ENCODE assay signal across 8 cellular contexts in genomic region chr5:141326088-141326854, GRCh38. TPM values are rescaled to one million over a fixed set of nuclear protein-coding genes. Genes with fewer than 3 reads are reported as not detected.
DNase-seq lines count a peak whose midpoint lies in the region; ATAC-seq and TF ChIP-seq lines count a peak whose summit lies in the region.

No MANE protein-coding gene starts in this region.

- no peaks in the 10 kb centered on the region for H3K9me2 ChIP-seq in OCI-LY7 (ENCODE audit: insufficient read depth, low read length)

- H3K36me3 ChIP-seq in OCI-LY7 (ENCODE audit: insufficient read depth, low read length) (no peaks in the 10 kb centered on the region), testis (ENCODE audit: low read depth, missing control alignments) (no peaks in the 10 kb centered on the region)

- BruUV-seq in OCI-LY7 (replicated peaks; lab: Mats Ljungman, UMichigan): TSS peak; percentile 38

- no peaks in the 10 kb centered on the region for H3K27me3 Mint-ChIP-seq in osteocyte (ENCODE audit: unreplicated experiment)

- peaks cover 5% of the 10 kb centered on the region; the same call in 1 of the 2 replicates for H3K79me2 ChIP-seq in OCI-LY7 (ENCODE audit: insufficient read depth, low read depth, low read length)

- peaks cover 7% of the 10 kb centered on the region; the same call in 1 of the 2 replicates for H3K9me3 ChIP-seq in OCI-LY7 (ENCODE audit: low read length)
- H3K9me3 ChIP-seq in testis: no peaks in the 10 kb centered on the region

- no peak overlapping the region for H3K4me3 Mint-ChIP-seq in osteocyte (ENCODE audit: unreplicated experiment)

- H3K9me3 Mint-ChIP-seq in osteocyte (ENCODE audit: unreplicated experiment): peaks cover 29% of the 10 kb centered on the region

- peak; percentile 70 for DNase-seq in OCI-LY7 (ENCODE audit: low spot score)
- DNase-seq in activated T-helper 9 cell treated with anti-CD3 and anti-CD28 coated beads, Interleukin-2, amount 50 U/mL, for 16 hours (ENCODE audit: low read depth): peak; percentile 51
- DNase-seq in fibroblast of villous mesenchyme (ENCODE audit: low read depth): peak; percentile 72
- DNase-seq in osteocyte (ENCODE audit: extremely low spot score, unreplicated experiment): no peak
- DNase-seq in testis: peak; percentile 88
- no peak for DNase-seq in NK-92 treated with Interleukin-12 subunit alpha and Interleukin-12 subunit beta, amount 100 ng/mL, for 24 hours (lab: John Stamatoyannopoulos, UW)

- intact Hi-C loops in OCI-LY7 (cut with micrococcal nuclease; ENCODE audit: unreplicated experiment): loop anchor here (10.0 kb wide), 1 partner anchor 779 kb away; the partner anchor contains the start of gene NDFIP1
- intact Hi-C loops in testis (cut with DNase I; ENCODE audit: low total_unique reads): no loop called here

- H3K4me3 ChIP-seq in OCI-LY7 (ENCODE audit: low read depth, low read length, poor library complexity, severe bottlenecking) (peak overlapping the region; percentile 59), fibroblast of villous mesenchyme (ENCODE audit: low read depth, low read length) (peak overlapping the region; percentile 63), testis (peak overlapping the region; percentile 38 to 52)

- H3K4me1 ChIP-seq in OCI-LY7 (ENCODE audit: insufficient read depth, low read length, poor library complexity, severe bottlenecking) (peaks cover 18% of the 10 kb centered on the region), testis (no peaks in the 10 kb centered on the region)

- no peak overlapping the region for H3K27ac Mint-ChIP-seq in osteocyte (ENCODE audit: unreplicated experiment)

- H3K27me3 ChIP-seq in testis: no peaks in the 10 kb centered on the region

- H3K4me1 Mint-ChIP-seq in osteocyte (ENCODE audit: unreplicated experiment): no peaks in the 10 kb centered on the region

- TF ChIP-seq POLR2A in testis (IDR thresholded peaks at IDR 0.05): no peak

- ATAC-seq in GM18498 (IDR thresholded peaks at IDR 0.05; ENCODE audit: unreplicated experiment) (peak; percentile 84), HG03025 (IDR thresholded peaks at IDR 0.05; ENCODE audit: low FRiP score, unreplicated experiment) (peak; percentile 88)

- POLR2A ChIA-PET in OCI-LY7 (lab: Charles Lee): interaction anchor here (0.6 to 1.5 kb wide), 6 partner anchors 11 to 1437 kb away, joined by 3 to 5 read pairs (median 4); no protein-coding TSS in a partner anchor

- CTCF ChIA-PET in OCI-LY7 (lab: Charles Lee; ENCODE audit: unreplicated experiment): no interaction called here

- H4K20me1 ChIP-seq in OCI-LY7 (ENCODE audit: insufficient read depth, low read length): no peaks in the 10 kb centered on the region

- 9 to 13% methylated on average over 27 of the region's 27 CpGs for WGBS in testis, 2 donors

- TF ChIP-seq CTCF in OCI-LY7 (conservative IDR thresholded peaks at IDR 0.05; ENCODE audit: low read length): peak; percentile 79
- TF ChIP-seq CTCF in fibroblast of villous mesenchyme (IDR thresholded peaks at IDR 0.05; ENCODE audit: insufficient read depth, low read depth, low read length): peak; percentile 69
- peak; percentile 13 for TF ChIP-seq CTCF in osteocyte (IDR thresholded peaks at IDR 0.05)
- TF ChIP-seq CTCF in testis (IDR thresholded peaks at IDR 0.05): peak; percentile 39 to 45 (median 40)

- H3K36me3 Mint-ChIP-seq in osteocyte (ENCODE audit: unreplicated experiment): peaks cover 6% of the 10 kb centered on the region

- H2AFZ ChIP-seq in OCI-LY7 (ENCODE audit: low read length): peak overlapping the region; percentile 64; the same call in 1 of the 2 replicates

- peak overlapping the region; percentile 66 for H3K4me2 ChIP-seq in OCI-LY7 (ENCODE audit: low read length)

- H3K27ac ChIP-seq in OCI-LY7 (ENCODE audit: low read depth, low read length, poor library complexity, severe bottlenecking) (no peak overlapping the region), testis (peak overlapping the region; percentile 72 to 73)

RNA-seq across cellular contexts. Expression of gene PCDHGA1, which starts 4.0 kb away (rescaled TPM):
- 1.3 and 1.8 TPM in 2 replicates for total RNA-seq in OCI-LY7 (2014; rRNA removed; shearing (Covaris generic))
- total RNA-seq in OCI-LY7 (2022): 1.7 and 1.9 TPM in 2 replicates
- 0.64 and 0.86 TPM in 2 replicates for total RNA-seq in fibroblast of villous mesenchyme
- 0.13 TPM in 1 of 2 replicates, not detected in the other for total RNA-seq in osteocyte
- 10 to 100 TPM in 1 of 2 donors, 1 to 10 TPM in 1; 8.7 to 13.1 TPM for total RNA-seq in testis
- 1.6 TPM for polyA plus RNA-seq in testis (ENCODE audit: insufficient read depth, low read depth, low replicate concordance)

RNA-seq across cellular contexts. Expression of gene TAF7, which starts 5.7 kb away (rescaled TPM):
- 115 and 126 TPM in 2 replicates for total RNA-seq in OCI-LY7 (2014; rRNA removed; shearing (Covaris generic))
- total RNA-seq in OCI-LY7 (2022) (103 and 113 TPM in 2 replicates), fibroblast of villous mesenchyme (49.3 and 73.0 TPM in 2 replicates), osteocyte (78.7 and 83.8 TPM in 2 replicates), testis (100 to 1,000 TPM; 112 to 131 TPM)
- polyA plus RNA-seq in testis (ENCODE audit: insufficient read depth, low read depth, low replicate concordance): 137 TPM

RNA-seq across cellular contexts. Expression of gene PCDHGA2, which starts 12.3 kb away (rescaled TPM):
- total RNA-seq in OCI-LY7 (2014; rRNA removed; shearing (Covaris generic)): 0.19 and 0.51 TPM in 2 replicates
- total RNA-seq in OCI-LY7 (2022): 0.74 and 1.1 TPM in 2 replicates
- total RNA-seq in fibroblast of villous mesenchyme: 2.6 and 3.0 TPM in 2 replicates
- total RNA-seq in osteocyte: 0.21 TPM in 1 of 2 replicates, not detected in the other
- 10 to 100 TPM; 19.4 to 31.0 TPM for total RNA-seq in testis
- 5.6 TPM for polyA plus RNA-seq in testis (ENCODE audit: insufficient read depth, low read depth, low replicate concordance)

RNA-seq across cellular contexts. Expression of gene PCDHGA3, which starts 17.4 kb away (rescaled TPM):
- total RNA-seq in OCI-LY7 (2014; rRNA removed; shearing (Covaris generic)): 0.21 and 0.25 TPM in 2 replicates
- total RNA-seq in OCI-LY7 (2022) (0.36 and 0.65 TPM in 2 replicates), fibroblast of villous mesenchyme (3.2 and 4.3 TPM in 2 replicates), osteocyte (not detected in 2 replicates), testis (10 to 100 TPM; 19.3 to 31.8 TPM)
- polyA plus RNA-seq in testis (ENCODE audit: insufficient read depth, low read depth, low replicate concordance): 4.4 TPM

RNA-seq across cellular contexts. Expression of gene SLC25A2, which starts 22.4 kb away (rescaled TPM):
- total RNA-seq in OCI-LY7 (2014; rRNA removed; shearing (Covaris generic)): 0.16 and 0.95 TPM in 2 replicates
- total RNA-seq in OCI-LY7 (2022) (0.70 and 1.6 TPM in 2 replicates), fibroblast of villous mesenchyme (under 0.01 and 0.64 TPM in 2 replicates), osteocyte (0.50 and 0.81 TPM in 2 replicates), testis (1 to 10 TPM; 4.0 to 4.4 TPM)
- 15.9 TPM for polyA plus RNA-seq in testis (ENCODE audit: insufficient read depth, low read depth, low replicate concordance)

Comparison
In these comparisons a context has a peak if more than half of its experiments do, and no peak if none do; other contexts are left out.
1. DNase-seq: peak in OCI-LY7 (single experiment), activated T-helper 9 cell treated with anti-CD3 and anti-CD28 coated beads, Interleukin-2, amount 50 U/mL, for 16 hours (single experiment), fibroblast of villous mesenchyme (single experiment) and testis (single experiment); none in osteocyte (single experiment) and NK-92 treated with Interleukin-12 subunit alpha and Interleukin-12 subunit beta, amount 100 ng/mL, for 24 hours (single experiment).
2. CTCF ChIP-seq: peak in every context shown above with its lines; median percentile 79 in OCI-LY7; 69 in fibroblast of villous mesenchyme; 40 in testis; 13 in osteocyte.
3. Peak in every context shown above with its lines, with median percentiles within 50 percentile points of each other: H3K4me3 ChIP-seq.